Comparison of ENCODE assay signal across 20 cellular contexts in the genomic region with DNA sequence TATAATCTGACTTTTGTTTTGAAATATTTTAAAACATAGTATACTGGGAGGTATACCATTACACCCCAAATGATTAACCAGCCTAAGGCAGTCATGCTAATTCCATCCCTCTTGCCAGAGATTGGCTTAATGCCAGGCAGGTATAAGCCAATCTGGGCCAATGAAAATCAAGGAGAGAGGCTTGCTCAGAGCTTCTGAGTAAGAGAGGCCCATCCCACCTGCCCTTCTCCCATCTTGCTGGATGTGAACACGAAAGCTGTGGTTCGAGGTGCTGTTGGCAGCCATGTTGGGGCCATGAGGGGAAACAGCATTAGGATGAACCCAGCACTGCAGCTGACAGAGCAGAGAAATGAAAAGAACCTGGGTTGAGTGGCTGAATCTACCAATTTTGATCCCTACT.
DNase-seq lines count a peak whose midpoint lies in the region; ATAC-seq and TF ChIP-seq lines count a peak whose summit lies in the region.
"Had no signal": no experiment of that assay in that cellular context is flagged by ENCODE, and none has a peak within 500 bp of the region (broad histone marks: within the 10 kb centered on the region; RNA-seq: fewer than 3 reads in every experiment).

No MANE protein-coding gene starts in this region.

- H4K8ac ChIP-seq in neuronal stem cell (ENCODE audit: low read depth, low read length) = no peak overlapping the region

- H2BK12ac ChIP-seq in neuronal stem cell (ENCODE audit: low read length) = no peak overlapping the region

- H3K18ac ChIP-seq in neuronal stem cell (ENCODE audit: low read length) = no peak overlapping the region

- H3K27me3 ChIP-seq in right atrium auricular region = no peaks in the 10 kb centered on the region
- H3K27me3 ChIP-seq in heart left ventricle = peaks cover 0 to 2% (median 0%) of the 10 kb centered on the region in 9 donors
- no peaks in the 10 kb centered on the region for H3K27me3 ChIP-seq in mammary epithelial cell (ENCODE audit: insufficient read depth, low read length)
- no peaks in the 10 kb centered on the region for H3K27me3 ChIP-seq in neuronal stem cell (ENCODE audit: control insufficient read depth in 3 of 3, insufficient read depth in 3 of 3, low read depth in 1 of 3, low read length in 3 of 3)
- H3K27me3 ChIP-seq: SJSA1 had no signal

- H4K20me1 ChIP-seq in mammary epithelial cell (ENCODE audit: insufficient read depth, low read length) = no peaks in the 10 kb centered on the region

- BruUV-seq in mammary epithelial cell (replicated peaks; lab: Mats Ljungman, UMichigan) = no TSS peak

- no peaks in the 10 kb centered on the region for H3K79me2 ChIP-seq in mammary epithelial cell (ENCODE audit: insufficient read depth, low read length)

- dilution Hi-C loops in mammary epithelial cell (cut with HindIII; ENCODE audit: low sequenced_read_pairs) = no loop called here

- H3K79me1 ChIP-seq in neuronal stem cell (ENCODE audit: low read depth, low read length) = no peaks in the 10 kb centered on the region

- H2BK120ac ChIP-seq in neuronal stem cell (ENCODE audit: low read depth, low read length) = no peak overlapping the region

- H3K27ac ChIP-seq in right atrium auricular region (no peak overlapping the region), heart left ventricle (no peak overlapping the region), mammary epithelial cell (ENCODE audit: insufficient read depth, low read depth, low read length) (no peak overlapping the region), neuronal stem cell (replicated peaks; ENCODE audit: low read length) (no peak overlapping the region)
- H3K27ac ChIP-seq: A549, GM23248, SJSA1 had no signal

- H2AK5ac ChIP-seq in neuronal stem cell (ENCODE audit: low read depth, low read length) = no peak overlapping the region

- H2BK15ac ChIP-seq in neuronal stem cell (ENCODE audit: low read length) = no peak overlapping the region

- H3K4me3 ChIP-seq in right atrium auricular region (no peak overlapping the region), heart left ventricle (no peak overlapping the region), mammary epithelial cell (replicated peaks in 1 of 3; ENCODE audit: insufficient read depth in 1 of 3, low read depth in 2 of 3, low read length in 3 of 3) (no peak overlapping the region), neuronal stem cell (ENCODE audit: low read length in 2 of 2) (no peak overlapping the region)
- H3K4me3 ChIP-seq: A549, GM23248, SJSA1 had no signal

- H4K91ac ChIP-seq in neuronal stem cell (ENCODE audit: low read depth, low read length, poor library complexity) = no peak overlapping the region

- H3K9ac ChIP-seq in mammary epithelial cell (ENCODE audit: insufficient read depth, low read length) (no peak overlapping the region), neuronal stem cell (ENCODE audit: low read depth, low read length, poor library complexity) (no peak overlapping the region)
- H3K9ac ChIP-seq: GM23248 had no signal

- H3K14ac ChIP-seq in neuronal stem cell (ENCODE audit: low read length) = no peak overlapping the region

- H3K4me1 ChIP-seq in right atrium auricular region = no peaks in the 10 kb centered on the region
- peaks cover 0 to 3% (median 0%) of the 10 kb centered on the region in 12 donors for H3K4me1 ChIP-seq in heart left ventricle
- no peaks in the 10 kb centered on the region for H3K4me1 ChIP-seq in mammary epithelial cell (ENCODE audit: insufficient read depth, low read length)
- H3K4me1 ChIP-seq in neuronal stem cell (ENCODE audit: control insufficient read depth in 2 of 2, insufficient read depth in 1 of 2, low read depth in 1 of 2, low read length in 2 of 2) = peaks cover 6 to 15% of the 10 kb centered on the region in 2 donors
- H3K4me1 ChIP-seq: A549, Caco-2 had no signal

- H2AFZ ChIP-seq in mammary epithelial cell (ENCODE audit: low read depth, low read length) = no peak overlapping the region
- no peak overlapping the region for H2AFZ ChIP-seq in neuronal stem cell (ENCODE audit: low read length)
- H2AFZ ChIP-seq: GM23248 had no signal

- H3K4me2 ChIP-seq in mammary epithelial cell (ENCODE audit: insufficient read depth, low read depth, low read length) = no peak overlapping the region
- no peak overlapping the region for H3K4me2 ChIP-seq in neuronal stem cell (ENCODE audit: insufficient read depth, low read length, poor library complexity, severe bottlenecking)
- H3K4me2 ChIP-seq: A549 had no signal

- peak; percentile 21 for DNase-seq in right atrium auricular region (ENCODE audit: low spot score)
- no peak for DNase-seq in heart left ventricle
- DNase-seq in mammary epithelial cell = peak; percentile 35
- peak; percentile 12 for DNase-seq in islet precursor cell
- no peak for DNase-seq in activated T-cell treated with anti-CD3 and anti-CD28 coated beads, Interleukin-2, amount 50 U/mL, for 48 hours
- DNase-seq in neuronal stem cell (ENCODE audit: low spot score) = no peak
- no peak for DNase-seq in GM19240 (ENCODE audit: insufficient read length, low spot score)
- DNase-seq: Caco-2; CD4-positive, alpha-beta T cell; DMS153; GDM1; KBM-7; NCI-H1417; NCI-H187; NCI-H345; NCI-H524 treated with DMSO at 0.1 percent for 48 hours; PC-3 had no signal

- H3K36me3 ChIP-seq in right atrium auricular region (no peaks in the 10 kb centered on the region), heart left ventricle (no peaks in the 10 kb centered on the region), mammary epithelial cell (ENCODE audit: insufficient read depth, low read length) (no peaks in the 10 kb centered on the region), neuronal stem cell (replicated peaks in 1 of 2; ENCODE audit: control insufficient read depth in 2 of 2, insufficient read depth in 2 of 2, low read length in 2 of 2) (no peaks in the 10 kb centered on the region)
- H3K36me3 ChIP-seq: SJSA1 had no signal

- ATAC-seq in heart left ventricle = no peak
- ATAC-seq: A549, PC-3 had no signal

- in situ Hi-C loops in mammary epithelial cell (cut with MboI; ENCODE audit: low sequenced_read_pairs in 2 of 2) = no loop called here

- no peak overlapping the region for H3K4ac ChIP-seq in neuronal stem cell (ENCODE audit: low read length)

- intact Hi-C loops in heart left ventricle (cut with DNase I) (no loop called here), mammary epithelial cell (cut with micrococcal nuclease) (no loop called here)

- H3K9me3 ChIP-seq in right atrium auricular region (no peaks in the 10 kb centered on the region), heart left ventricle (peaks cover 0 to 4% (median 0%) of the 10 kb centered on the region in 12 donors), mammary epithelial cell (replicated peaks; ENCODE audit: insufficient read depth, low read length) (no peaks in the 10 kb centered on the region), neuronal stem cell (replicated peaks in 1 of 2; ENCODE audit: control insufficient read depth in 2 of 2, insufficient read depth in 1 of 2, low read depth in 1 of 2, low read length in 2 of 2) (peaks cover 0 to 8% of the 10 kb centered on the region in 2 donors)
- H3K9me3 ChIP-seq: A549, Caco-2, SJSA1 had no signal

- H2BK5ac ChIP-seq in neuronal stem cell (ENCODE audit: low read length) = no peak overlapping the region

- CTCF ChIA-PET in mammary epithelial cell (lab: Charles Lee; ENCODE audit: low non-redundant PET) = no interaction called here

- TF ChIP-seq POLR2A in heart left ventricle (IDR thresholded peaks at IDR 0.05) = no peak

- TF ChIP-seq CTCF in right atrium auricular region (IDR thresholded peaks at IDR 0.05) (no peak), heart left ventricle (IDR thresholded peaks at IDR 0.05) (no peak), mammary epithelial cell (conservative IDR thresholded peaks at IDR 0.05 in 1 of 2, IDR thresholded peaks at IDR 0.05 in 1 of 2; ENCODE audit: extremely low read depth in 1 of 2, insufficient read depth in 1 of 2, low read depth in 1 of 2, low read length in 2 of 2) (no peak)

- WGBS in heart left ventricle, 4 donors = 90 to 100% (median 94%) methylated on average over 2 of the region's 2 CpGs
- WGBS in mammary epithelial cell (ENCODE audit: low coverage, missing lambda C conversion rate) = 80% methylated on average over 2 of the region's 2 CpGs
- no CpG with 5 or more reads among the region's 2 CpGs for WGBS in neuronal stem cell (ENCODE audit: extremely low coverage in 2 of 2, insufficient read length in 2 of 2, insufficient replicate concordance in 1 of 2), 2 donors

- H3K23ac ChIP-seq in neuronal stem cell (ENCODE audit: low read depth, low read length, poor library complexity) = no peak overlapping the region

Comparison
In these comparisons a context has a peak if more than half of its experiments do, and no peak if none do; other contexts are left out.
1. DNase-seq: peak in right atrium auricular region (single experiment), mammary epithelial cell (single experiment) and islet precursor cell (single experiment); none in heart left ventricle (0 of 5), activated T-cell treated with anti-CD3 and anti-CD28 coated beads, Interleukin-2, amount 50 U/mL, for 48 hours (0 of 2), neuronal stem cell (single experiment) and GM19240 (single experiment).